12 cellular contexts compared by ENCODE assay signal in the genomic region with DNA sequence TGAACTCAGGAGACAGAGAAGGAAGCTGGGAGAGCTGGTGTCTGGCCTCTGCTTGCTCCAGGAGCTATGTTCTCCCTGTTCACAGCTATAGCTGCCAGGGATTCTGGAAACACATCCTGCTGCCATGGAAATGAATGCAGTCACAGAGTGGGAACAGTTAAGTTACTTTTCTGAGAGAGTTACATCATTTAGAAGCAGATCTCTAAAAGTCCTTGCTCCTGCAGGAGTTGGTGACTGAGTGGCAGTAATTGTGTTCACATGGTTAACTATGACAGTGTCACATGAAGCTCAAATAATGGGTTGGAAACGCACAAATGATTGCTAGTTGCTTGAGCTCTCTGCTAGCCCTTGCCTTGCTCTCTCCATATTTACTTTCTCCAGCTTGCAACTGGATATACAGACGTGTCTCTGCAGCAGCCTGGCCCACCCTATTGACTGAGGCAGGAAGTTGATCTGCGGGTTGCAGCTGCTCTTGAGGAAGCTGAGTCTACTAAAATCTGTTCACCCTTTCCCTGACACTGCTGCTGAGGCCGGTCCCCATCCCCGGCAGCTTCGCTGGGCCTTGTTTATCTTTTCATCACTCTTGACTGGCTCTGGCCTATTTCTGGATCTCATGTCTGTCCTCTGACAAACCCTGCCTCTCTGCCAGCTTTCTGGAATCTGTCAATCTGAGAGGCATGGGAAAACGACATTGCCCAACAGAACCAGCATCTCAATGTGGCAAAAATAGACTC. TPM values are rescaled to one million over a fixed set of nuclear protein-coding genes. Genes with fewer than 3 reads are reported as not detected.
DNase-seq lines count a peak whose midpoint lies in the region; ATAC-seq and TF ChIP-seq lines count a peak whose summit lies in the region.
"Had no signal": no experiment of that assay in that cellular context is flagged by ENCODE, and none has a peak within 500 bp of the region (broad histone marks: within the 10 kb centered on the region; RNA-seq: fewer than 3 reads in every experiment).

No MANE protein-coding gene starts in this region.

- H3K9ac ChIP-seq in smooth muscle cell (ENCODE audit: low read depth) = no peak overlapping the region

- H3K9me3 Mint-ChIP-seq in activated T-cell treated with anti-CD3 and anti-CD28 coated beads, Interleukin-2, amount 50 U/mL, for 24 hours = no peaks in the 10 kb centered on the region

- H3K4me1 ChIP-seq in right atrium auricular region (peaks cover 0 to 42% of the 10 kb centered on the region in 2 donors), smooth muscle cell (ENCODE audit: low read depth) (no peaks in the 10 kb centered on the region)

- H3K27me3 ChIP-seq in right atrium auricular region = no peaks in the 10 kb centered on the region
- no peaks in the 10 kb centered on the region for H3K27me3 ChIP-seq in smooth muscle cell (ENCODE audit: low read depth)

- no peak overlapping the region for H3K27ac Mint-ChIP-seq in activated T-cell treated with anti-CD3 and anti-CD28 coated beads, Interleukin-2, amount 50 U/mL, for 24 hours

- peak overlapping the region; percentile 38 for H2AFZ ChIP-seq in smooth muscle cell (ENCODE audit: low read depth)

- no peaks in the 10 kb centered on the region for H3K79me2 ChIP-seq in smooth muscle cell (ENCODE audit: low read depth)

- TF ChIP-seq CTCF in right atrium auricular region (IDR thresholded peaks at IDR 0.05) = no peak
- no peak for TF ChIP-seq CTCF in smooth muscle cell (IDR thresholded peaks at IDR 0.05; ENCODE audit: borderline replicate concordance, insufficient read depth, poor library complexity, severe bottlenecking)

- H3K4me3 Mint-ChIP-seq in activated T-cell treated with anti-CD3 and anti-CD28 coated beads, Interleukin-2, amount 50 U/mL, for 24 hours = no peak overlapping the region

- H3K9me3 ChIP-seq in right atrium auricular region = no peaks in the 10 kb centered on the region
- no peaks in the 10 kb centered on the region for H3K9me3 ChIP-seq in smooth muscle cell (replicated peaks; ENCODE audit: low read depth)

- H3K27ac ChIP-seq in right atrium auricular region (peak overlapping the region; percentile 56 to 61), smooth muscle cell (ENCODE audit: low read depth) (peak overlapping the region; percentile 43)

- H3K4me3 ChIP-seq in right atrium auricular region (no peak overlapping the region), smooth muscle cell (no peak overlapping the region)

- peak overlapping the region; percentile 14 for H3K4me2 ChIP-seq in smooth muscle cell

- DNase-seq in NCI-H2227 treated with DMSO at 0.1 percent for 48 hours (lab: John Stamatoyannopoulos, UW) (peak; percentile 25), NCI-H2227 (lab: John Stamatoyannopoulos, UW; ENCODE audit: unreplicated experiment) (no peak), SK-N-DZ (ENCODE audit: low spot score) (peak; percentile 97), right atrium auricular region (ENCODE audit: low spot score) (no peak), smooth muscle cell (lab: John Stamatoyannopoulos, UW; ENCODE audit: unreplicated experiment) (no peak), NCI-H1105 (lab: John Stamatoyannopoulos, UW) (no peak)
- DNase-seq in activated T-cell treated with anti-CD3 and anti-CD28 coated beads, Interleukin-2, amount 50 U/mL, for 24 hours = no peak
- DNase-seq: Kasumi-1, SW 1271 had no signal

- H3K27me3 Mint-ChIP-seq in activated T-cell treated with anti-CD3 and anti-CD28 coated beads, Interleukin-2, amount 50 U/mL, for 24 hours = peaks cover 18% of the 10 kb centered on the region

- H3F3A ChIP-seq in smooth muscle cell (ENCODE audit: low read depth) = no peaks in the 10 kb centered on the region

- ATAC-seq in GM18511 (IDR thresholded peaks at IDR 0.05; ENCODE audit: unreplicated experiment) = no peak

- H3K36me3 Mint-ChIP-seq in activated T-cell treated with anti-CD3 and anti-CD28 coated beads, Interleukin-2, amount 50 U/mL, for 24 hours (ENCODE audit: low read depth) = no peaks in the 10 kb centered on the region

- 24% methylated on average over 7 of the region's 7 CpGs for WGBS in smooth muscle cell (ENCODE audit: low lambda C conversion rate)

- H4K20me1 ChIP-seq in smooth muscle cell (ENCODE audit: low read depth) = no peaks in the 10 kb centered on the region

- H3K4me1 Mint-ChIP-seq in activated T-cell treated with anti-CD3 and anti-CD28 coated beads, Interleukin-2, amount 50 U/mL, for 24 hours (ENCODE audit: low read depth) = peaks cover 28% of the 10 kb centered on the region

- no peaks in the 10 kb centered on the region for H3K36me3 ChIP-seq in right atrium auricular region
- H3K36me3 ChIP-seq in smooth muscle cell (ENCODE audit: low read depth) = no peaks in the 10 kb centered on the region

RNA-seq across cellular contexts. Expression of a gene that starts 16.7 kb away (rescaled TPM):
- 26.1 and 30.4 TPM in 2 replicates for polyA plus RNA-seq in SK-N-DZ (2014; cell fraction: cytosol; rRNA removed)
- polyA plus RNA-seq in SK-N-DZ (2014; cell fraction: nucleus; rRNA removed) = 7.6 and 15.2 TPM in 2 replicates
- total RNA-seq in right atrium auricular region (10 to 100 TPM; 51.9 to 59.9 TPM), smooth muscle cell (67.3 and 119 TPM in 2 replicates)
- 93.3 and 130 TPM in 2 replicates for polyA plus RNA-seq in smooth muscle cell
- total RNA-seq: endothelial cell of umbilical vein, mononuclear cell had no signal
- polyA plus RNA-seq: endothelial cell of umbilical vein had no signal

RNA-seq across cellular contexts. Expression of a gene that starts 26.5 kb away (rescaled TPM):
- 6.1 and 7.2 TPM in 2 replicates for polyA plus RNA-seq in SK-N-DZ (2014; cell fraction: cytosol; rRNA removed)
- polyA plus RNA-seq in SK-N-DZ (2014; cell fraction: nucleus; rRNA removed) = 7.4 and 7.8 TPM in 2 replicates
- 1 to 10 TPM in 1 of 2 donors, under 1 TPM in 1; 0.31 to 2.6 TPM for total RNA-seq in right atrium auricular region
- 3.8 and 5.2 TPM in 2 replicates for total RNA-seq in smooth muscle cell
- 2.0 and 3.0 TPM in 2 replicates for polyA plus RNA-seq in smooth muscle cell
- total RNA-seq: endothelial cell of umbilical vein, mononuclear cell had no signal
- polyA plus RNA-seq: endothelial cell of umbilical vein had no signal

RNA-seq across cellular contexts. Expression of a gene that starts 45.7 kb away (rescaled TPM):
- 27.5 and 44.1 TPM in 2 replicates for polyA plus RNA-seq in SK-N-DZ (2014; cell fraction: cytosol; rRNA removed)
- 148 and 152 TPM in 2 replicates for polyA plus RNA-seq in SK-N-DZ (2014; cell fraction: nucleus; rRNA removed)
- total RNA-seq in right atrium auricular region (under 1 TPM; 0.22 to 0.55 TPM), smooth muscle cell (111 and 124 TPM in 2 replicates)
- 237 and 253 TPM in 2 replicates for polyA plus RNA-seq in smooth muscle cell
- total RNA-seq: endothelial cell of umbilical vein, mononuclear cell had no signal
- polyA plus RNA-seq: endothelial cell of umbilical vein had no signal

Comparison
In these comparisons a context has a peak if more than half of its experiments do, and no peak if none do; other contexts are left out.
1. DNase-seq: peak in NCI-H2227 treated with DMSO at 0.1 percent for 48 hours (single experiment) and SK-N-DZ (single experiment); none in NCI-H2227 (single experiment), right atrium auricular region (single experiment), smooth muscle cell (single experiment), NCI-H1105 (single experiment) and activated T-cell treated with anti-CD3 and anti-CD28 coated beads, Interleukin-2, amount 50 U/mL, for 24 hours (single experiment).
2. RNA of a gene that starts 45.7 kb away (total RNA-seq): 111 to 124 TPM in smooth muscle cell; 0.22 to 0.55 TPM in right atrium auricular region; every median in the first group is over 10 times any median in the second.